Comparison of ENCODE assay signal across 16 cellular contexts in the genomic region with DNA sequence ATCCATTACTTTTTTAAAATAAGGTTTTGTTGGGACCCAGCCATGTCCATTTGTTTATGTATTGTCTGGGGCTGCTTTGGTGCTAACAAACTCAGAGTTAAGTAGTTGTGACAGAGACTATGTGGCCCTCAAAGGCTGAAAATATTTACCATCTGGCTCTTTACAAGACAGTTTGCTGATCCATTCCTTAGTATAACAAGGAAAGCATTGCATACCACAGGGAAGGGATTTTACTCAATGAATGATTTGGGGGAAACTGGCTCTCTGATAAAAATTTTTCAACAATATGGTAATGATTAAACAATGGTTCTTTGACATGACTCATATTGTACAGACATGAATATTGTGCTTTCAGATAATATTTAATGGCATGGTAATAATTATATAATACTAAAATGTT.
"Had no signal": no experiment of that assay in that cellular context is flagged by ENCODE, and none has a peak within 500 bp of the region (broad histone marks: within the 10 kb centered on the region; RNA-seq: fewer than 3 reads in every experiment).

No MANE protein-coding gene starts in this region.

- H3K36me3 ChIP-seq: adrenal gland, colonic mucosa, right lobe of liver had no signal

- H3K27ac ChIP-seq: adrenal gland, colonic mucosa, foreskin keratinocyte, psoas muscle, right lobe of liver had no signal

- H3K4me1 ChIP-seq: adrenal gland, colonic mucosa, foreskin keratinocyte, psoas muscle, right lobe of liver had no signal

- ATAC-seq: foreskin keratinocyte; mucosa of descending colon; natural killer cell; psoas muscle; right lobe of liver; stimulated activated naive B cell treated with anti-CD40 and anti-IgM and Interleukin-4, amounts not matched to agents 10 μg/mL and 1 μg/mL and 100 μg/mL, for 72 hours had no signal

- H3K27me3 ChIP-seq: adrenal gland, colonic mucosa, foreskin keratinocyte, right lobe of liver had no signal

- H3K4me3 ChIP-seq: adrenal gland, colonic mucosa, mucosa of descending colon, psoas muscle, right lobe of liver had no signal

- DNase-seq: activated B cell treated with CpG ODN at 0.5 μM for 24 hours; activated CD4-positive, alpha-beta T cell treated with anti-CD3 and anti-CD28 coated beads, Interleukin-2, amount 10 ng/mL, durations not matched to agents 24 days and 14 days; activated naive CD4-positive, alpha-beta T cell treated with anti-CD3 and anti-CD28 coated beads for 36 hours; adrenal gland; caudate nucleus; colonic mucosa; effector CD4-positive, alpha-beta T cell; foreskin keratinocyte; head of caudate nucleus; mucosa of descending colon; natural killer cell; psoas muscle; right lobe of liver; stimulated activated CD4-positive, alpha-beta T cell treated with anti-CD3 and anti-CD28 coated beads, Interleukin-2, amount 100 ng/mL, for 24 hours; stimulated activated naive B cell treated with anti-CD40 and anti-IgM and Interleukin-4, amounts not matched to agents 10 μg/mL and 1 μg/mL and 100 μg/mL, for 72 hours; T-helper 2 cell had no signal

- H3K9me3 ChIP-seq: adrenal gland, colonic mucosa, mucosa of descending colon, psoas muscle, right lobe of liver had no signal
